8 cellular contexts compared by ENCODE assay signal in the genomic region with DNA sequence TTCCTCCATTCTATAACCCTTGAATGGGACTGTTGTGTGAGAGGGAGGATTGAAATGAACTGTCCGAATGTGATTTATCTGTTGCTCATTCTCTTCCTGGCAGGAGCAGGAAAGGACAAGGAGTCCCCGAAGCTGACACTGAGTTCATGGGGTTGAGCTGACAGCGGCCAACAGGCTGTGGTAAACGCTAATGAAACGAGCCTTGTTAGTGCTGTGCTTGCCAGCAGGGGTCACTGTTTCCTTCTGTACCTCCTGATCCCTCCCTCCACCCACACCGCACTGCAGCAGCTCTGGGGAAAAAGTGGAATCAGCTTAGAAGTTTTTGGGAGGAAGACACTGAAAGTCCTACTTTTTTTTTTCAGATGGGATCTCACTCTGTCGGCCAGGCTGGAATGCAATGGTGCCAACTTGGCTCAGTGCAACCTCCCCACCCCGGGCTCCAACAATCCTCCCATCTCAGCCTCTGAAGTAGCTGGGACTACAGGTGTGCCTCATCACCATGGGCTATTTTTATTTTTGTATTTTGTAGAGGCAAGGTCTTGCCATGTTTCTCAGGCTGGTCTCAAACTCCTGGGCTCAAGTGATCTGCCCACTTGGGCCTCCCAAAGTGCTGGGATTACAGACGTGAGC. TPM values are rescaled to one million over a fixed set of nuclear protein-coding genes. Genes with fewer than 3 reads are reported as not detected.
DNase-seq lines count a peak whose midpoint lies in the region; ATAC-seq and TF ChIP-seq lines count a peak whose summit lies in the region.

No MANE protein-coding gene starts in this region.

- no peak overlapping the region for H3K4me3 ChIP-seq in heart right ventricle
- H3K4me3 ChIP-seq in psoas muscle: no peak overlapping the region

- H3K36me3 ChIP-seq in heart right ventricle (peaks cover 0 to 4% (median 0%) of the 10 kb centered on the region in 9 donors), psoas muscle (ENCODE audit: insufficient read depth in 1 of 2, low read depth in 1 of 2) (no peaks in the 10 kb centered on the region)

- no peaks in the 10 kb centered on the region for H3K27me3 ChIP-seq in heart right ventricle
- peaks cover 0 to 3% (median 0%) of the 10 kb centered on the region in 3 donors for H3K27me3 ChIP-seq in psoas muscle (ENCODE audit: insufficient read depth in 3 of 3, low read length in 2 of 3)

- no peaks in the 10 kb centered on the region for H3K9me3 ChIP-seq in heart right ventricle
- no peaks in the 10 kb centered on the region for H3K9me3 ChIP-seq in psoas muscle

- intact Hi-C loops in heart right ventricle (cut with DNase I): loop anchor here in 8 of 10 donors (1.0 to 10.0 kb wide), 6 partner anchors 80 to 322 kb away; no protein-coding TSS in a partner anchor
- intact Hi-C loops in psoas muscle (cut with DNase I): loop anchor here in 1 of 2 donors (5.0 kb wide), 1 partner anchor 322 kb away; no protein-coding TSS in a partner anchor

- no peak overlapping the region for H3K27ac ChIP-seq in heart right ventricle
- H3K27ac ChIP-seq in psoas muscle: no peak overlapping the region

- WGBS in heart right ventricle, 2 donors: 22% methylated on average over 9 of the region's 9 CpGs
- WGBS in psoas muscle, 3 donors: 21 to 25% (median 24%) methylated on average over 8 to 9 of the region's 9 CpGs

- H3K4me1 ChIP-seq in heart right ventricle (no peaks in the 10 kb centered on the region), psoas muscle (no peaks in the 10 kb centered on the region)

- ATAC-seq in heart right ventricle (peak; percentile 84 to 94 (median 90)), psoas muscle (peak; percentile 71 to 90 (median 82)), GM18858 (IDR thresholded peaks at IDR 0.05; ENCODE audit: unreplicated experiment) (no peak)

- TF ChIP-seq CTCF in heart right ventricle (IDR thresholded peaks at IDR 0.05) (peak; percentile 75 to 88 (median 86)), psoas muscle (IDR thresholded peaks at IDR 0.05) (peak; percentile 75)

- DNase-seq in C1 segment of cervical spinal cord (lab: John Stamatoyannopoulos, UW) (peak in 13 of 14 donors; percentile 10 to 70 (median 31)), HuH-7.5 (ENCODE audit: low spot score) (peak; percentile 21), SKM-1 (lab: John Stamatoyannopoulos, UW; ENCODE audit: unreplicated experiment) (peak; percentile 0), heart right ventricle (peak; percentile 56 to 78), psoas muscle (peak; percentile 70 to 82), epidermal melanocyte (ENCODE audit: insufficient read length, low spot score) (no peak)
- DNase-seq in activated naive CD8-positive, alpha-beta T cell treated with anti-CD3 and anti-CD28 coated beads, Interleukin-2, amount 50 U/mL, for 16 hours (ENCODE audit: low read depth, low spot score): peak; percentile 39

RNA-seq across cellular contexts. Expression of a gene that starts 6.7 kb away (rescaled TPM):
- total RNA-seq in heart right ventricle (1 to 10 TPM; 2.4 to 4.2 (median 3.4) TPM), psoas muscle (1 to 10 TPM; 1.5 to 4.4 (median 3.6) TPM)
- polyA plus RNA-seq in heart right ventricle (1 to 10 TPM; 2.8 to 6.9 TPM), psoas muscle (1 to 10 TPM; 1.5 to 6.4 (median 3.2) TPM)

RNA-seq across cellular contexts. Expression of a gene that starts 30.1 kb away (rescaled TPM):
- total RNA-seq in heart right ventricle: 1 to 10 TPM; 2.6 to 5.4 (median 4.1) TPM
- 1 to 10 TPM; 2.4 to 3.4 TPM for polyA plus RNA-seq in heart right ventricle
- 1 to 10 TPM; 1.8 to 2.9 (median 2.6) TPM for total RNA-seq in psoas muscle
- 1 to 10 TPM; 1.5 to 8.3 (median 2.3) TPM for polyA plus RNA-seq in psoas muscle

RNA-seq across cellular contexts. Expression of a gene that starts 42.5 kb away (rescaled TPM):
- total RNA-seq in heart right ventricle (1 to 10 TPM in 6 of 10 donors, under 1 TPM in 4; 0.68 to 1.8 (median 1.4) TPM), psoas muscle (1 to 10 TPM in 2 of 4 donors, under 1 TPM in 2; 0.42 to 1.7 (median 0.95) TPM)
- polyA plus RNA-seq in heart right ventricle (under 1 TPM; 0.61 to 0.88 TPM), psoas muscle (1 to 10 TPM in 1 of 3 donors, under 1 TPM in 2; 0.31 to 1.1 (median 0.99) TPM)

RNA-seq across cellular contexts. Expression of a gene that starts 59.6 kb away (rescaled TPM):
- total RNA-seq in heart right ventricle (1 to 10 TPM; 2.1 to 4.8 (median 3.7) TPM), psoas muscle (1 to 10 TPM; 1.3 to 2.1 (median 1.7) TPM)
- polyA plus RNA-seq in heart right ventricle (1 to 10 TPM; 2.1 to 3.3 TPM), psoas muscle (1 to 10 TPM in 1 of 3 donors, under 1 TPM in 2; 0.18 to 1.6 (median 0.78) TPM)
